In genomic region chr2:15941970-15942710, GRCh38 we compare ENCODE assay signal across 9 cellular contexts.
A peak's percentile ranks its signal among the peaks of the same experiment; 100 is the strongest.
DNase-seq lines count a peak whose midpoint lies in the region; ATAC-seq lines count a peak whose summit lies in the region.
"Had no signal": no experiment of that assay in that cellular context is flagged by ENCODE, and none has a peak within 500 bp of the region (broad histone marks: within the 10 kb centered on the region; RNA-seq: fewer than 3 reads in every experiment).

No MANE protein-coding gene starts in this region.

- no peaks in the 10 kb centered on the region for H3K27me3 ChIP-seq in iPS-20b (ENCODE audit: insufficient read depth, low read length)

- H3K9me3 ChIP-seq in iPS-20b (ENCODE audit: insufficient read depth, low read depth, low read length): no peaks in the 10 kb centered on the region

- H3K36me3 ChIP-seq in iPS-20b (ENCODE audit: insufficient read depth, low read depth, low read length): peaks cover 43% of the 10 kb centered on the region

- ATAC-seq in HG02973 (IDR thresholded peaks at IDR 0.05; ENCODE audit: unreplicated experiment): no peak

- H3K9ac ChIP-seq in iPS-20b (ENCODE audit: low read depth, low read length): peak overlapping the region; percentile 96

- peaks cover 16% of the 10 kb centered on the region; the same call in 1 of the 2 replicates for H3K4me1 ChIP-seq in iPS-20b (ENCODE audit: insufficient read depth, low read length)

- H3K27ac ChIP-seq in iPS-20b (ENCODE audit: low read length): no peak overlapping the region

- H3K27ac Mint-ChIP-seq in activated T-cell treated with anti-CD3 and anti-CD28 coated beads, Interleukin-2, amount 50 U/mL, for 24 hours: no peak overlapping the region

- H3K9me3 Mint-ChIP-seq in activated T-cell treated with anti-CD3 and anti-CD28 coated beads, Interleukin-2, amount 50 U/mL, for 24 hours: no peaks in the 10 kb centered on the region

- DNase-seq in SKM-1 treated with dmso at 0.1 percent for 144 hours (lab: John Stamatoyannopoulos, UW; ENCODE audit: unreplicated experiment) (peak; percentile 5), SKM-1 (lab: John Stamatoyannopoulos, UW; ENCODE audit: unreplicated experiment) (no peak), skeletal muscle cell (ENCODE audit: low read depth) (no peak), NCI-H2107 treated with DMSO at 0.1 percent for 48 hours (lab: John Stamatoyannopoulos, UW; ENCODE audit: unreplicated experiment) (no peak), cortex of kidney (lab: John Stamatoyannopoulos, UW) (no peak)
- DNase-seq in activated T-cell treated with anti-CD3 and anti-CD28 coated beads, Interleukin-2, amount 50 U/mL, for 24 hours: peak; percentile 48

- H3K36me3 Mint-ChIP-seq in activated T-cell treated with anti-CD3 and anti-CD28 coated beads, Interleukin-2, amount 50 U/mL, for 24 hours (ENCODE audit: low read depth): no peaks in the 10 kb centered on the region
- H3K36me3 Mint-ChIP-seq: CD8-positive, alpha-beta memory T cell had no signal

- H3K4me3 ChIP-seq in iPS-20b (ENCODE audit: low read length) (peak overlapping the region; percentile 88), skeletal muscle cell (ENCODE audit: low read depth, low read length) (peak overlapping the region; percentile 40)

- H3K4me1 Mint-ChIP-seq in activated T-cell treated with anti-CD3 and anti-CD28 coated beads, Interleukin-2, amount 50 U/mL, for 24 hours (ENCODE audit: low read depth): peaks cover 38% of the 10 kb centered on the region

- H3K4me3 Mint-ChIP-seq in activated T-cell treated with anti-CD3 and anti-CD28 coated beads, Interleukin-2, amount 50 U/mL, for 24 hours: peak overlapping the region; percentile 63

- peaks cover 69% of the 10 kb centered on the region for H3K27me3 Mint-ChIP-seq in activated T-cell treated with anti-CD3 and anti-CD28 coated beads, Interleukin-2, amount 50 U/mL, for 24 hours

Comparison
In these comparisons a context has a peak if more than half of its experiments do, and no peak if none do; other contexts are left out.
1. DNase-seq: peak in SKM-1 treated with dmso at 0.1 percent for 144 hours (single experiment) and activated T-cell treated with anti-CD3 and anti-CD28 coated beads, Interleukin-2, amount 50 U/mL, for 24 hours (single experiment); none in SKM-1 (single experiment), skeletal muscle cell (single experiment), NCI-H2107 treated with DMSO at 0.1 percent for 48 hours (single experiment) and cortex of kidney (single experiment).